Comparison of ENCODE assay signal across 1 cellular context in genomic region chr1:156012051-156012817, GRCh38.
TF ChIP-seq lines count a peak whose summit lies in the region.

No MANE protein-coding gene starts in this region.

TF ChIP-seq in HepG2, 621 proteins besides CTCF, POLR2A, EP300 and RAD21:
- TF ChIP-seq RELA (CRISPR knock-in tag; IDR thresholded peaks at IDR 0.05) (no peak), ZNF652 (CRISPR knock-in tag; IDR thresholded peaks at IDR 0.05; ENCODE audit: borderline replicate concordance, low read depth) (0 out of 2 replicates have a peak, but pooled peaks have one; percentile 23), MBD4 (IDR thresholded peaks at IDR 0.05; ENCODE audit: borderline replicate concordance, low read length) (no peak), NFKBIZ (CRISPR knock-in tag; IDR thresholded peaks at IDR 0.05) (no peak), HNF4G (IDR thresholded peaks at IDR 0.05; ENCODE audit: borderline replicate concordance, low read depth, low read length) (no peak), HNF4G (CRISPR knock-in tag; IDR thresholded peaks at IDR 0.05; ENCODE audit: borderline replicate concordance, low read depth) (no peak), GMEB1 (CRISPR knock-in tag; IDR thresholded peaks at IDR 0.05; ENCODE audit: borderline replicate concordance) (no peak), ARNT (IDR thresholded peaks at IDR 0.05) (no peak)
TF ChIP-seq in HepG2: peak in this region for 1.
